Comparison of ENCODE assay signal across 16 cellular contexts in genomic region chr13:65830411-65831172, GRCh38.
"Had no signal": no experiment of that assay in that cellular context is flagged by ENCODE, and none has a peak within 500 bp of the region (broad histone marks: within the 10 kb centered on the region; RNA-seq: fewer than 3 reads in every experiment).

No MANE protein-coding gene starts in this region.

- H3K4me1 ChIP-seq: breast epithelium, foreskin keratinocyte, lower lobe of right lung had no signal

- H3K9me3 ChIP-seq: breast epithelium, lower lobe of right lung had no signal

- H3K27ac Mint-ChIP-seq: nephron had no signal

- H3K27me3 ChIP-seq: breast epithelium, foreskin keratinocyte had no signal

- ATAC-seq: activated T-cell treated with anti-CD3 and anti-CD28 coated beads, Interleukin-2, amount 50 U/mL, for 4 hours; foreskin keratinocyte; left colon had no signal

- H3K9me3 Mint-ChIP-seq: nephron had no signal

- DNase-seq: activated CD4-positive, alpha-beta T cell treated with anti-CD3 and anti-CD28 coated beads, Interleukin-2, amount 50 U/mL, for 1 hour; activated CD4-positive, CD25-positive, alpha-beta regulatory T cell treated with anti-CD3 and anti-CD28 coated beads, Interleukin-2, amount 50 U/mL, for 72 hours; activated CD8-positive, alpha-beta memory T cell treated with anti-CD3 and anti-CD28 coated beads, Interleukin-2, amount 50 U/mL, for 4 hours; activated effector memory CD4-positive, alpha-beta T cell treated with Interleukin-2 at 50 U/mL for 16 hours; activated naive CD4-positive, alpha-beta T cell treated with anti-CD3 and anti-CD28 coated beads, Interleukin-2, amount 50 U/mL, for 16 hours; activated T-cell treated with anti-CD3 and anti-CD28 coated beads, Interleukin-2, amount 50 U/mL, for 4 hours; foreskin keratinocyte; glutamatergic neuron; hippocampal formation; left colon; lower lobe of right lung; nucleus accumbens; stimulated activated naive CD4-positive, alpha-beta T cell had no signal

- H3K4me3 ChIP-seq: breast epithelium, coronary artery, lower lobe of right lung had no signal

- H3K4me3 Mint-ChIP-seq: activated T-cell treated with anti-CD3 and anti-CD28 coated beads, Interleukin-2, amount 50 U/mL, for 4 hours; nephron had no signal

- H3K4me1 Mint-ChIP-seq: nephron had no signal

- H3K36me3 ChIP-seq: breast epithelium, lower lobe of right lung had no signal
